Comparison of ENCODE assay signal across 18 cellular contexts in genomic region chr4:143721317-143721716, GRCh38.
DNase-seq lines count a peak whose midpoint lies in the region; ATAC-seq and TF ChIP-seq lines count a peak whose summit lies in the region.
"Had no signal": no experiment of that assay in that cellular context is flagged by ENCODE, and none has a peak within 500 bp of the region (broad histone marks: within the 10 kb centered on the region; RNA-seq: fewer than 3 reads in every experiment).

No MANE protein-coding gene starts in this region.

- no peak overlapping the region for H3K4me3 ChIP-seq in fibroblast of pulmonary artery (replicated peaks; ENCODE audit: low read depth, low read length)
- H3K4me3 ChIP-seq: HAP-1 had no signal

- TF ChIP-seq CTCF in fibroblast of pulmonary artery (IDR thresholded peaks at IDR 0.05; ENCODE audit: low read length, missing control alignments): no peak

- DNase-seq in DMS53 (lab: John Stamatoyannopoulos, UW): peak; percentile 1
- DNase-seq in DMS53 treated with DMSO at 0.1 percent for 48 hours (lab: John Stamatoyannopoulos, UW; ENCODE audit: unreplicated experiment): no peak
- peak; percentile 25 for DNase-seq in OCI-M1 (lab: John Stamatoyannopoulos, UW)
- peak; percentile 16 for DNase-seq in fibroblast of pulmonary artery (ENCODE audit: low read depth)
- DNase-seq in KG1 (lab: John Stamatoyannopoulos, UW): no peak
- no peak for DNase-seq in stimulated activated CD4-positive, alpha-beta T cell treated with anti-CD3 and anti-CD28 coated beads, Interleukin-15, amount 100 ng/mL, for 24 hours
- DNase-seq: Caco-2; CD4-positive, alpha-beta T cell; NCI-H1417 treated with DMSO at 0.1 percent for 48 hours; NCI-H1930; NCI-H226; NCI-H524; PC-3; RPMI8226; SHP77 treated with DMSO at 0.1 percent for 48 hours had no signal

- ATAC-seq in GM18861 (IDR thresholded peaks at IDR 0.05; ENCODE audit: unreplicated experiment): no peak
- no peak for ATAC-seq in HG03442 (IDR thresholded peaks at IDR 0.05; ENCODE audit: unreplicated experiment)
- ATAC-seq: PC-3 had no signal

Comparison
In these comparisons a context has a peak if more than half of its experiments do, and no peak if none do; other contexts are left out.
1. DNase-seq: peak in DMS53 (single experiment), OCI-M1 (single experiment) and fibroblast of pulmonary artery (single experiment); none in DMS53 treated with DMSO at 0.1 percent for 48 hours (single experiment), KG1 (single experiment) and stimulated activated CD4-positive, alpha-beta T cell treated with anti-CD3 and anti-CD28 coated beads, Interleukin-15, amount 100 ng/mL, for 24 hours (single experiment).